15 cellular contexts compared by ENCODE assay signal in genomic region chr15:101031203-101031602, GRCh38.
DNase-seq lines count a peak whose midpoint lies in the region; ATAC-seq and TF ChIP-seq lines count a peak whose summit lies in the region.
"Had no signal": no experiment of that assay in that cellular context is flagged by ENCODE, and none has a peak within 500 bp of the region (broad histone marks: within the 10 kb centered on the region; RNA-seq: fewer than 3 reads in every experiment).

No MANE protein-coding gene starts in this region.

- peak; percentile 15 for DNase-seq in BE2C
- peak; percentile 58 for DNase-seq in M059J (ENCODE audit: low read depth)
- peak; percentile 72 for DNase-seq in choroid plexus epithelial cell (ENCODE audit: low read depth)
- peak; percentile 44 for DNase-seq in left lobe of liver (ENCODE audit: low spot score)
- DNase-seq in activated naive CD8-positive, alpha-beta T cell treated with anti-CD3 and anti-CD28 coated beads for 36 hours: no peak
- DNase-seq in GM19240 (ENCODE audit: insufficient read length, low spot score): no peak
- no peak for DNase-seq in anterior cingulate cortex (lab: John Stamatoyannopoulos, UW)
- no peak for DNase-seq in GM19238 (ENCODE audit: insufficient read length, low spot score)
- DNase-seq: activated T-cell treated with anti-CD3 and anti-CD28 coated beads, Interleukin-2, amount 50 U/mL, for 1 hour; Calu3; KG1; NCI-H69 had no signal

- no peaks in the 10 kb centered on the region for H3K27me3 ChIP-seq in BE2C

- H3K36me3 Mint-ChIP-seq in activated naive CD8-positive, alpha-beta T cell treated with anti-CD3 and anti-CD28 coated beads for 36 hours: no peaks in the 10 kb centered on the region

- H3K27ac Mint-ChIP-seq in activated naive CD8-positive, alpha-beta T cell treated with anti-CD3 and anti-CD28 coated beads for 36 hours: no peak overlapping the region
- H3K27ac Mint-ChIP-seq: T-helper 1 cell treated with Interleukin-12 subunit alpha and Interleukin-12 subunit beta and Interleukin-4 antibody, amounts not matched to agents 30 μg/mL and 1 μg/mL, for 36 hours had no signal

- peaks cover 15% of the 10 kb centered on the region for H3K9me3 Mint-ChIP-seq in activated naive CD8-positive, alpha-beta T cell treated with anti-CD3 and anti-CD28 coated beads for 36 hours

- H3K36me3 ChIP-seq in BE2C: no peaks in the 10 kb centered on the region

- peaks cover 6% of the 10 kb centered on the region for H3K4me1 Mint-ChIP-seq in activated naive CD8-positive, alpha-beta T cell treated with anti-CD3 and anti-CD28 coated beads for 36 hours

- H3K9me3 ChIP-seq in BE2C: no peaks in the 10 kb centered on the region

- ATAC-seq in left lobe of liver: peak; percentile 51
- ATAC-seq: activated CD4-positive, CD25-positive, alpha-beta regulatory T cell treated with anti-CD3 and anti-CD28 coated beads, Interleukin-2, amount 50 U/mL, for 24 hours had no signal

- no peaks in the 10 kb centered on the region for H3K4me1 ChIP-seq in BE2C
- H3K4me1 ChIP-seq: parathyroid adenoma had no signal

- no peak overlapping the region for H3K4me3 Mint-ChIP-seq in activated naive CD8-positive, alpha-beta T cell treated with anti-CD3 and anti-CD28 coated beads for 36 hours
- H3K4me3 Mint-ChIP-seq: T-helper 1 cell treated with Interleukin-12 subunit alpha and Interleukin-12 subunit beta and Interleukin-4 antibody, amounts not matched to agents 30 μg/mL and 1 μg/mL, for 36 hours had no signal

- TF ChIP-seq CTCF in BE2C (IDR thresholded peaks at IDR 0.05; ENCODE audit: low read depth, low read length): no peak
- no peak for TF ChIP-seq CTCF in choroid plexus epithelial cell (conservative IDR thresholded peaks at IDR 0.05; ENCODE audit: low read depth, low read length)

- H3K4me3 ChIP-seq in BE2C (ENCODE audit: low read depth, low read length) (no peak overlapping the region), choroid plexus epithelial cell (ENCODE audit: low read depth, low read length) (no peak overlapping the region)

- peaks cover 26% of the 10 kb centered on the region for H3K27me3 Mint-ChIP-seq in activated naive CD8-positive, alpha-beta T cell treated with anti-CD3 and anti-CD28 coated beads for 36 hours

Comparison
In these comparisons a context has a peak if more than half of its experiments do, and no peak if none do; other contexts are left out.
1. DNase-seq: peak in BE2C (single experiment), M059J (single experiment), choroid plexus epithelial cell (single experiment) and left lobe of liver (single experiment); none in activated naive CD8-positive, alpha-beta T cell treated with anti-CD3 and anti-CD28 coated beads for 36 hours (single experiment), GM19240 (single experiment), anterior cingulate cortex (0 of 58) and GM19238 (single experiment).